In genomic region chr17:64190468-64190867, GRCh38 we compare ENCODE assay signal across 21 cellular contexts.
DNase-seq lines count a peak whose midpoint lies in the region; ATAC-seq and TF ChIP-seq lines count a peak whose summit lies in the region.
"Had no signal": no experiment of that assay in that cellular context is flagged by ENCODE, and none has a peak within 500 bp of the region (broad histone marks: within the 10 kb centered on the region; RNA-seq: fewer than 3 reads in every experiment).

No MANE protein-coding gene starts in this region.

- no peak overlapping the region for H3K27ac ChIP-seq in right cardiac atrium (ENCODE audit: low read length)
- H3K27ac ChIP-seq: C4-2B, SK-N-MC had no signal

- H3K27me3 ChIP-seq in BE2C = no peaks in the 10 kb centered on the region
- no peaks in the 10 kb centered on the region for H3K27me3 ChIP-seq in right cardiac atrium (ENCODE audit: control insufficient read depth, insufficient read depth)

- no peak overlapping the region for H3K4me3 Mint-ChIP-seq in CD14-positive monocyte
- H3K4me3 Mint-ChIP-seq: activated T-helper 17 cell treated with anti-CD3 and anti-CD28 coated beads, Interleukin-2, amount 50 U/mL, for 72 hours; IgD-negative memory B cell; naive B cell had no signal

- no peaks in the 10 kb centered on the region for H3K9me3 Mint-ChIP-seq in CD14-positive monocyte
- H3K9me3 Mint-ChIP-seq: activated naive CD4-positive, alpha-beta T cell treated with anti-CD3 and anti-CD28 coated beads, Interleukin-2, amount 50 U/mL, for 72 hours; activated T-helper 17 cell treated with anti-CD3 and anti-CD28 coated beads, Interleukin-2, amount 50 U/mL, for 72 hours; IgD-negative memory B cell; naive B cell had no signal

- peak overlapping the region in 3 of 7 donors; percentile 1 to 70 (median 56) for H3K27ac Mint-ChIP-seq in CD14-positive monocyte
- H3K27ac Mint-ChIP-seq: activated naive CD4-positive, alpha-beta T cell treated with anti-CD3 and anti-CD28 coated beads, Interleukin-2, amount 50 U/mL, for 72 hours; activated T-helper 17 cell treated with anti-CD3 and anti-CD28 coated beads, Interleukin-2, amount 50 U/mL, for 72 hours; IgD-negative memory B cell had no signal

- peak; percentile 55 for DNase-seq in BE2C
- peak; percentile 11 for DNase-seq in NCI-H2029 (lab: John Stamatoyannopoulos, UW)
- peak; percentile 27 for DNase-seq in dermis blood vessel endothelial cell
- no peak for DNase-seq in right cardiac atrium
- no peak for DNase-seq in NCI-H2227 (lab: John Stamatoyannopoulos, UW; ENCODE audit: unreplicated experiment)
- no peak for DNase-seq in KG1 (lab: John Stamatoyannopoulos, UW)
- no peak for DNase-seq in AML-193 (lab: John Stamatoyannopoulos, UW)
- DNase-seq in CD14-positive monocyte (ENCODE audit: low spot score) = no peak
- DNase-seq: ACHN; activated CD4-positive, alpha-beta T cell treated with anti-CD3 and anti-CD28 coated beads, Interleukin-2, amount 50 U/mL, for 1 hour; effector memory CD4-positive, alpha-beta T cell; naive B cell; NCI-H2227 treated with DMSO at 0.1 percent for 48 hours; NK-92 treated with Interleukin-12 subunit alpha and Interleukin-12 subunit beta, amount 100 ng/mL, for 24 hours; stimulated activated CD4-positive, alpha-beta T cell treated with anti-CD3 and anti-CD28 coated beads, Interleukin-15, amount 100 ng/mL, for 24 hours had no signal

- H3K36me3 ChIP-seq in BE2C = peaks cover 6% of the 10 kb centered on the region; the same call in 1 of the 2 replicates

- WGBS in right cardiac atrium = 27% methylated on average over 6 of the region's 6 CpGs

- ATAC-seq in right cardiac atrium = peak; percentile 64 to 75
- ATAC-seq: activated naive CD4-positive, alpha-beta T cell treated with anti-CD3 and anti-CD28 coated beads, Interleukin-2, amount 50 U/mL, for 72 hours; activated T-helper 17 cell treated with anti-CD3 and anti-CD28 coated beads, Interleukin-2, amount 50 U/mL, for 72 hours; Panc1 had no signal

- H3K4me1 ChIP-seq in BE2C = peaks cover 5% of the 10 kb centered on the region; the same call in 1 of the 2 replicates
- H3K4me1 ChIP-seq in right cardiac atrium (ENCODE audit: control insufficient read depth, insufficient read depth, low read length) = peaks cover 4% of the 10 kb centered on the region

- H3K9me3 ChIP-seq in BE2C = no peaks in the 10 kb centered on the region
- no peaks in the 10 kb centered on the region for H3K9me3 ChIP-seq in right cardiac atrium (ENCODE audit: control insufficient read depth, low read length)

- intact Hi-C loops in right cardiac atrium (cut with DNase I) = no loop called here
- intact Hi-C loops in CD14-positive monocyte (cut with micrococcal nuclease) = no loop called here

- peaks cover 13% of the 10 kb centered on the region for H3K4me1 Mint-ChIP-seq in CD14-positive monocyte
- H3K4me1 Mint-ChIP-seq: IgD-negative memory B cell, naive B cell had no signal

- peaks cover 52 to 67% of the 10 kb centered on the region in 2 donors for H3K36me3 Mint-ChIP-seq in CD14-positive monocyte
- H3K36me3 Mint-ChIP-seq: activated naive CD4-positive, alpha-beta T cell treated with anti-CD3 and anti-CD28 coated beads, Interleukin-2, amount 50 U/mL, for 72 hours had no signal

- H3K27me3 Mint-ChIP-seq in CD14-positive monocyte (ENCODE audit: low read depth in 3 of 3) = no peaks in the 10 kb centered on the region
- H3K27me3 Mint-ChIP-seq: activated T-helper 17 cell treated with anti-CD3 and anti-CD28 coated beads, Interleukin-2, amount 50 U/mL, for 72 hours; IgD-negative memory B cell; naive B cell had no signal

- no peak overlapping the region for H3K4me3 ChIP-seq in BE2C (ENCODE audit: low read depth, low read length)
- H3K4me3 ChIP-seq in right cardiac atrium (ENCODE audit: low read length) = no peak overlapping the region
- H3K4me3 ChIP-seq: SK-N-MC had no signal

- no peak for TF ChIP-seq CTCF in BE2C (IDR thresholded peaks at IDR 0.05; ENCODE audit: low read depth, low read length)
- no peak for TF ChIP-seq CTCF in CD14-positive monocyte (IDR thresholded peaks at IDR 0.05)

Comparison
In these comparisons a context has a peak if more than half of its experiments do, and no peak if none do; other contexts are left out.
1. DNase-seq: peak in BE2C (single experiment), NCI-H2029 (single experiment) and dermis blood vessel endothelial cell (single experiment); none in right cardiac atrium (0 of 3), NCI-H2227 (single experiment), KG1 (single experiment), AML-193 (0 of 2) and CD14-positive monocyte (single experiment).